Comparison of ENCODE assay signal across 2 cellular contexts in genomic region chr13:25352230-25352629, GRCh38.
A peak's percentile ranks its signal among the peaks of the same experiment; 100 is the strongest.
TF ChIP-seq lines count a peak whose summit lies in the region.

No MANE protein-coding gene starts in this region.

TF ChIP-seq in SK-N-SH treated with all-trans-retinoic acid at 6 μM for 48 hours, 23 proteins besides CTCF, POLR2A, EP300 and RAD21 (continued from another document):
- TF ChIP-seq CREB5 (CRISPR knock-in tag; IDR thresholded peaks at IDR 0.05; ENCODE audit: low read depth), result no peak
- no peak for TF ChIP-seq ZNF565 (CRISPR knock-in tag; conservative IDR thresholded peaks at IDR 0.05; ENCODE audit: low read depth)
- TF ChIP-seq PATZ1 (CRISPR knock-in tag; IDR thresholded peaks at IDR 0.05; ENCODE audit: borderline replicate concordance), result no peak
TF ChIP-seq in SK-N-SH treated with all-trans-retinoic acid at 6 μM for 48 hours: peak in this region for 1.

TF ChIP-seq in K562, 482 proteins besides CTCF, POLR2A, EP300 and RAD21 (continued from another document and continues in another):
- TF ChIP-seq CEBPG (CRISPR knock-in tag; IDR thresholded peaks at IDR 0.05), result peak; percentile 54; the same call in 1 of the 2 replicates
- TF ChIP-seq CEBPG (tag; conservative IDR thresholded peaks at IDR 0.05 in 1 of 2, IDR thresholded peaks at IDR 0.05 in 1 of 2), result peak in 1 of 2 experiments; percentile 59; a peak in 2 of 4 replicates
- TF ChIP-seq GTF3C2 (IDR thresholded peaks at IDR 0.05; ENCODE audit: borderline replicate concordance, extremely low read depth, insufficient read length), result no peak
- peak; percentile 81 for TF ChIP-seq SMAD4 (CRISPR knock-in tag; conservative IDR thresholded peaks at IDR 0.05)
- no peak for TF ChIP-seq MCM5 (IDR thresholded peaks at IDR 0.05; ENCODE audit: low read depth)
- peak; percentile 88 for TF ChIP-seq POLR2AphosphoS5 (IDR thresholded peaks at IDR 0.05; ENCODE audit: control insufficient read depth, insufficient read depth, low read depth, low read length)
- no peak for TF ChIP-seq ID3 (CRISPR knock-in tag; IDR thresholded peaks at IDR 0.05)
- TF ChIP-seq ID3 (tag; IDR thresholded peaks at IDR 0.05), result peak; percentile 99
- peak; percentile 51 to 93; a peak in 3 of 4 replicates for TF ChIP-seq RCOR1 (IDR thresholded peaks at IDR 0.05; ENCODE audit: borderline replicate concordance in 1 of 2, low read depth in 2 of 2, low read length in 2 of 2)
- TF ChIP-seq ZNF175 (CRISPR knock-in tag; IDR thresholded peaks at IDR 0.05; ENCODE audit: low read depth), result peak; percentile 90
- TF ChIP-seq TFAM (CRISPR knock-in tag; conservative IDR thresholded peaks at IDR 0.05), result no peak
- TF ChIP-seq RAD51 (IDR thresholded peaks at IDR 0.05; ENCODE audit: borderline replicate concordance, low read depth), result no peak
- TF ChIP-seq MYC (IDR thresholded peaks at IDR 0.05; ENCODE audit: low read depth, low read length), result peak; percentile 66
- TF ChIP-seq MYC (CRISPR knock-in tag; IDR thresholded peaks at IDR 0.05; ENCODE audit: borderline replicate concordance, low read depth), result no peak
- no peak for TF ChIP-seq ATF2 (CRISPR knock-in tag; IDR thresholded peaks at IDR 0.05)
- peak; percentile 43; the same call in 1 of the 2 replicates for TF ChIP-seq MAFF (IDR thresholded peaks at IDR 0.05; ENCODE audit: low read length)
- TF ChIP-seq CSDE1 (IDR thresholded peaks at IDR 0.05), result no peak
- no peak for TF ChIP-seq ZNF212 (CRISPR knock-in tag; IDR thresholded peaks at IDR 0.05)
- TF ChIP-seq CREB1 (IDR thresholded peaks at IDR 0.05), result peak; percentile 39; the same call in 1 of the 2 replicates
- no peak for TF ChIP-seq CREB1 (CRISPR knock-in tag; IDR thresholded peaks at IDR 0.05)
- no peak for TF ChIP-seq CBX2 (IDR thresholded peaks at IDR 0.05; ENCODE audit: insufficient read depth, low read length, poor library complexity, severe bottlenecking)
- TF ChIP-seq AFF1 (IDR thresholded peaks at IDR 0.05; ENCODE audit: low read depth in 1 of 2, partially characterized antibody in 2 of 2), result peak in 1 of 2 experiments; percentile 68
- TF ChIP-seq E2F8 (IDR thresholded peaks at IDR 0.05; ENCODE audit: low read depth, partially characterized antibody), result no peak
- TF ChIP-seq PTRF (tag; IDR thresholded peaks at IDR 0.05), result no peak
- 0 out of 4 replicates have a peak, but pooled peaks of 1 of the 2 experiments have one; percentile 28 for TF ChIP-seq MLLT1 (IDR thresholded peaks at IDR 0.05)
- TF ChIP-seq ZNF586 (CRISPR knock-in tag; conservative IDR thresholded peaks at IDR 0.05), result no peak
- no peak for TF ChIP-seq NR4A1 (CRISPR knock-in tag; IDR thresholded peaks at IDR 0.05)
- TF ChIP-seq NR4A1 (tag; IDR thresholded peaks at IDR 0.05), result peak; percentile 62; the same call in 1 of the 2 replicates
- peak; percentile 95 for TF ChIP-seq NFIC (IDR thresholded peaks at IDR 0.05)
- TF ChIP-seq SRSF1 (IDR thresholded peaks at IDR 0.05; ENCODE audit: low read depth, low read length), result no peak
- no peak for TF ChIP-seq NR3C1 (CRISPR knock-in tag; IDR thresholded peaks at IDR 0.05)
- peak; percentile 59 for TF ChIP-seq VEZF1 (CRISPR knock-in tag; IDR thresholded peaks at IDR 0.05)
- TF ChIP-seq GATAD2B (IDR thresholded peaks at IDR 0.05; ENCODE audit: borderline replicate concordance), result peak; percentile 55; the same call in 1 of the 2 replicates
- TF ChIP-seq ZZZ3 (IDR thresholded peaks at IDR 0.05), result no peak
- TF ChIP-seq PRDM10 (IDR thresholded peaks at IDR 0.05; ENCODE audit: partially characterized antibody), result peak; percentile 5
- TF ChIP-seq PCBP2 (IDR thresholded peaks at IDR 0.05; ENCODE audit: low read depth, low read length, poor library complexity, severe bottlenecking), result no peak
- TF ChIP-seq RNF2 (IDR thresholded peaks at IDR 0.05), result peak; percentile 53
- no peak for TF ChIP-seq FOXJ2 (tag; IDR thresholded peaks at IDR 0.05)
- TF ChIP-seq MAX (CRISPR knock-in tag; IDR thresholded peaks at IDR 0.05), result no peak
- TF ChIP-seq MEF2D (tag; conservative IDR thresholded peaks at IDR 0.05; ENCODE audit: low read depth), result peak; percentile 87
- TF ChIP-seq ZNF253 (CRISPR knock-in tag; conservative IDR thresholded peaks at IDR 0.05), result no peak
- TF ChIP-seq ARID2 (IDR thresholded peaks at IDR 0.05), result no peak
- TF ChIP-seq HCFC1 (IDR thresholded peaks at IDR 0.05; ENCODE audit: low read depth, low read length), result no peak
